In genomic region chr3:78917541-78917940, GRCh38 we compare ENCODE assay signal across 26 cellular contexts.
DNase-seq lines count a peak whose midpoint lies in the region; ATAC-seq, FAIRE-seq and TF ChIP-seq lines count a peak whose summit lies in the region.
"Had no signal": no experiment of that assay in that cellular context is flagged by ENCODE, and none has a peak within 500 bp of the region (broad histone marks: within the 10 kb centered on the region; RNA-seq: fewer than 3 reads in every experiment).

No MANE protein-coding gene starts in this region.

- CTCF ChIA-PET in A673 (lab: Charles Lee) (no interaction called here), HepG2 (lab: Yijun Ruan, JAX; ENCODE audit: low intra/inter-chr PET ratio, low total read pairs) (no interaction called here)
- CTCF ChIA-PET in CD8-positive, alpha-beta memory T cell (lab: Charles Lee) = no interaction called here

- H3K27me3 Mint-ChIP-seq in HFFc6 (ENCODE audit: insufficient read depth) (no peaks in the 10 kb centered on the region), endodermal cell (ENCODE audit: insufficient read depth) (no peaks in the 10 kb centered on the region)
- no peaks in the 10 kb centered on the region for H3K27me3 Mint-ChIP-seq in CD8-positive, alpha-beta memory T cell
- H3K27me3 Mint-ChIP-seq: central memory CD8-positive, alpha-beta T cell; IgD-negative memory B cell; memory B cell had no signal

- peak overlapping the region; percentile 18 for H3K4me3 ChIP-seq in A673 (ENCODE audit: low read depth, low read length, poor library complexity, severe bottlenecking)
- no peak overlapping the region for H3K4me3 ChIP-seq in brain microvascular endothelial cell (ENCODE audit: low read depth, low read length)
- H3K4me3 ChIP-seq in HepG2 (replicated peaks in 1 of 3; ENCODE audit: insufficient read depth in 1 of 3, low read depth in 2 of 3, low read length in 3 of 3) = no peak overlapping the region
- no peak overlapping the region for H3K4me3 ChIP-seq in CD8-positive, alpha-beta memory T cell (ENCODE audit: low read length)
- H3K4me3 ChIP-seq in endodermal cell (ENCODE audit: low read length) = no peak overlapping the region
- H3K4me3 ChIP-seq: ovary had no signal

- H3K9ac ChIP-seq in HepG2 (ENCODE audit: insufficient read depth, low read depth, low read length) (no peak overlapping the region), endodermal cell (ENCODE audit: extremely low read depth, low read length, poor library complexity, severe bottlenecking) (no peak overlapping the region)

- DNase-seq in A673 (ENCODE audit: low spot score) (peak; percentile 93), DMS 273 (lab: John Stamatoyannopoulos, UW; ENCODE audit: unreplicated experiment) (peak; percentile 66), brain microvascular endothelial cell (no peak), HepG2 (ENCODE audit: low spot score) (no peak), HFFc6 (no peak), endodermal cell (no peak)
- no peak for DNase-seq in CD8-positive, alpha-beta memory T cell
- DNase-seq: activated CD4-positive, CD25-positive, alpha-beta regulatory T cell treated with anti-CD3 and anti-CD28 coated beads, Interleukin-2, amount 50 U/mL, for 72 hours; activated T-cell treated with anti-CD3 and anti-CD28 coated beads, Interleukin-2, amount 50 U/mL, for 1 hour; amygdala; CD8-positive, alpha-beta T cell; DMS79 treated with DMSO at 0.1 percent for 48 hours; H7; kidney glomerular epithelial cell; NCI-H1105 treated with DMSO at 0.1 percent for 48 hours; NCI-H2081; NCI-H510A; ovary; stimulated activated CD4-positive, alpha-beta T cell treated with anti-CD3 and anti-CD28 coated beads, Interleukin-15, amount 100 ng/mL, for 24 hours; stimulated activated CD8-positive, alpha-beta memory T cell treated with anti-CD3 and anti-CD28 coated beads, Interleukin-4, amount 100 ng/mL, for 48 hours; substantia nigra; T1000 had no signal

- peaks cover 66% of the 10 kb centered on the region for H3K4me1 ChIP-seq in A673 (ENCODE audit: insufficient read depth, low read length, poor library complexity, severe bottlenecking)
- peaks cover 40% of the 10 kb centered on the region for H3K4me1 ChIP-seq in HepG2 (ENCODE audit: insufficient read depth, low read length)
- no peaks in the 10 kb centered on the region for H3K4me1 ChIP-seq in CD8-positive, alpha-beta memory T cell (ENCODE audit: insufficient read depth, low read length)
- H3K4me1 ChIP-seq in endodermal cell (ENCODE audit: control insufficient read depth, insufficient read depth, low read length) = peaks cover 6% of the 10 kb centered on the region

- peaks cover 27% of the 10 kb centered on the region for H3K4me1 Mint-ChIP-seq in HFFc6 (ENCODE audit: low read depth)
- H3K4me1 Mint-ChIP-seq in CD8-positive, alpha-beta memory T cell = no peaks in the 10 kb centered on the region
- peaks cover 11% of the 10 kb centered on the region for H3K4me1 Mint-ChIP-seq in endodermal cell
- H3K4me1 Mint-ChIP-seq: central memory CD8-positive, alpha-beta T cell; IgD-negative memory B cell; memory B cell had no signal

- no peaks in the 10 kb centered on the region for H3K9me3 Mint-ChIP-seq in HFFc6
- peaks cover 0 to 20% (median 1%) of the 10 kb centered on the region in 5 donors for H3K9me3 Mint-ChIP-seq in CD8-positive, alpha-beta memory T cell
- H3K9me3 Mint-ChIP-seq in endodermal cell = no peaks in the 10 kb centered on the region
- H3K9me3 Mint-ChIP-seq: central memory CD8-positive, alpha-beta T cell; IgD-negative memory B cell; memory B cell had no signal

- in situ Hi-C loops in brain microvascular endothelial cell (cut with HindIII; ENCODE audit: low pct_ligation_motif_present, low sequenced_read_pairs) (no loop called here), HepG2 (cut with HindIII; ENCODE audit: extremely low pct_ligation_motif_present, low pct_unique_long_range_greater_than_20kb) (no loop called here)

- no peak for TF ChIP-seq RAD21 in HepG2 (CRISPR knock-in tag; IDR thresholded peaks at IDR 0.05)

- H3K79me2 ChIP-seq in HepG2 (ENCODE audit: insufficient read depth, low read length) = peaks cover 66% of the 10 kb centered on the region

- H3K4me3 Mint-ChIP-seq in HFFc6 = no peak overlapping the region
- no peak overlapping the region for H3K4me3 Mint-ChIP-seq in CD8-positive, alpha-beta memory T cell
- no peak overlapping the region for H3K4me3 Mint-ChIP-seq in endodermal cell
- H3K4me3 Mint-ChIP-seq: CD8-positive, alpha-beta T cell; central memory CD8-positive, alpha-beta T cell; IgD-negative memory B cell; memory B cell had no signal

- H3K27ac ChIP-seq in A673 (ENCODE audit: low read depth, low read length, poor library complexity, severe bottlenecking) (peak overlapping the region; percentile 91), brain microvascular endothelial cell (peak overlapping the region; percentile 38), HepG2 (ENCODE audit: extremely low read length, insufficient read depth, low read length) (peak overlapping the region; percentile 37), endodermal cell (ENCODE audit: low read depth, low read length) (no peak overlapping the region)
- no peak overlapping the region for H3K27ac ChIP-seq in CD8-positive, alpha-beta memory T cell (ENCODE audit: low read depth, low read length)
- H3K27ac ChIP-seq: ovary, RWPE1 had no signal

- TF ChIP-seq POLR2A in HepG2 (IDR thresholded peaks at IDR 0.05; ENCODE audit: insufficient read depth in 1 of 2, low read depth in 2 of 2, low read length in 2 of 2) = no peak

- POLR2A ChIA-PET in A673 (lab: Charles Lee; ENCODE audit: low non-redundant PET) = no interaction called here
- POLR2A ChIA-PET in HepG2 (lab: Yijun Ruan, JAX) = no interaction called here
- POLR2A ChIA-PET in CD8-positive, alpha-beta memory T cell (lab: Charles Lee) = no interaction called here

- TF ChIP-seq CTCF in A673 (conservative IDR thresholded peaks at IDR 0.05; ENCODE audit: low read depth, low read length) (no peak), brain microvascular endothelial cell (IDR thresholded peaks at IDR 0.05; ENCODE audit: low read depth, low read length, missing control alignments) (no peak), HepG2 (CRISPR knock-in tag; IDR thresholded peaks at IDR 0.05) (no peak), HFFc6 (IDR thresholded peaks at IDR 0.05) (no peak), endodermal cell (conservative IDR thresholded peaks at IDR 0.05) (no peak)

- TF ChIP-seq EP300 in HepG2 (IDR thresholded peaks at IDR 0.05; ENCODE audit: low read depth in 2 of 2, low read length in 2 of 2) (no peak), HepG2 (CRISPR knock-in tag; IDR thresholded peaks at IDR 0.05; ENCODE audit: borderline replicate concordance) (no peak)

- H3K36me3 ChIP-seq in A673 (ENCODE audit: insufficient read depth, low read length, poor library complexity, severe bottlenecking) (no peaks in the 10 kb centered on the region), brain microvascular endothelial cell (replicated peaks) (no peaks in the 10 kb centered on the region), HepG2 (replicated peaks in 1 of 2; ENCODE audit: control insufficient read depth in 1 of 2, insufficient read depth in 2 of 2, low read length in 2 of 2) (no peaks in the 10 kb centered on the region), endodermal cell (ENCODE audit: control insufficient read depth, insufficient read depth, low read length) (no peaks in the 10 kb centered on the region)
- no peaks in the 10 kb centered on the region for H3K36me3 ChIP-seq in CD8-positive, alpha-beta memory T cell (ENCODE audit: insufficient read depth, low read length)
- H3K36me3 ChIP-seq: ovary had no signal

- WGBS in HepG2 (ENCODE audit: low lambda C conversion rate) = 99% methylated on average over 2 of the region's 2 CpGs
- WGBS in endodermal cell (ENCODE audit: insufficient coverage in 1 of 2, insufficient read length in 1 of 2), 2 experiments = 92 to 100% methylated on average over 2 of the region's 2 CpGs

- no peak for FAIRE-seq in HepG2 (lab: Jason Lieb, UNC)

- BruUV-seq in A673 (replicated peaks; lab: Mats Ljungman, UMichigan) (no TSS peak), HepG2 (replicated peaks; lab: Mats Ljungman, UMichigan) (no TSS peak)

- H2AFZ ChIP-seq in HepG2 (ENCODE audit: low read length) = no peak overlapping the region

- H3K27ac Mint-ChIP-seq in HFFc6 (no peak overlapping the region), endodermal cell (no peak overlapping the region)
- no peak overlapping the region for H3K27ac Mint-ChIP-seq in CD8-positive, alpha-beta memory T cell
- H3K27ac Mint-ChIP-seq: CD8-positive, alpha-beta T cell; IgD-negative memory B cell; memory B cell had no signal

- H3K9me3 ChIP-seq in A673 (ENCODE audit: low read depth, low read length, poor library complexity, severe bottlenecking) = no peaks in the 10 kb centered on the region
- no peaks in the 10 kb centered on the region for H3K9me3 ChIP-seq in HepG2 (ENCODE audit: low read length)
- no peaks in the 10 kb centered on the region for H3K9me3 ChIP-seq in CD8-positive, alpha-beta memory T cell (ENCODE audit: low read length)
- H3K9me3 ChIP-seq in endodermal cell (ENCODE audit: control insufficient read depth, low read length) = no peaks in the 10 kb centered on the region
- H3K9me3 ChIP-seq: ovary had no signal

- H3K27me3 ChIP-seq in A673 (replicated peaks; ENCODE audit: insufficient read depth, low read depth, low read length, poor library complexity) = no peaks in the 10 kb centered on the region
- no peaks in the 10 kb centered on the region for H3K27me3 ChIP-seq in brain microvascular endothelial cell (replicated peaks)
- H3K27me3 ChIP-seq in HepG2 (ENCODE audit: control insufficient read depth in 1 of 2, insufficient read depth in 2 of 2, low read length in 2 of 2) = no peaks in the 10 kb centered on the region; a peak in 1 of 5 replicates
- H3K27me3 ChIP-seq in CD8-positive, alpha-beta memory T cell (ENCODE audit: insufficient read depth, low read length, poor library complexity, severe bottlenecking) = no peaks in the 10 kb centered on the region
- no peaks in the 10 kb centered on the region for H3K27me3 ChIP-seq in endodermal cell (ENCODE audit: control insufficient read depth, insufficient read depth, low read length, poor library complexity, severe bottlenecking)
- H3K27me3 ChIP-seq: ovary had no signal

- ATAC-seq in HepG2 = no peak
- ATAC-seq: CD8-positive, alpha-beta T cell had no signal

- no peaks in the 10 kb centered on the region for H4K20me1 ChIP-seq in HepG2 (ENCODE audit: insufficient read depth, low read length)

- no peaks in the 10 kb centered on the region for H3K36me3 Mint-ChIP-seq in HFFc6 (ENCODE audit: low read depth)
- no peaks in the 10 kb centered on the region for H3K36me3 Mint-ChIP-seq in CD8-positive, alpha-beta memory T cell
- H3K36me3 Mint-ChIP-seq in endodermal cell (ENCODE audit: low read depth) = no peaks in the 10 kb centered on the region
- H3K36me3 Mint-ChIP-seq: CD8-positive, alpha-beta T cell; IgD-negative memory B cell; memory B cell had no signal

- intact Hi-C loops in A673 (cut with micrococcal nuclease; ENCODE audit: unreplicated experiment) (loop anchor here (5.0 kb wide), 2 partner anchors 60 to 100 kb away; no protein-coding TSS in a partner anchor), HepG2 (cut with micrococcal nuclease; ENCODE audit: unreplicated experiment) (loop anchor here (5.0 kb wide), 2 partner anchors 45 to 85 kb away; no protein-coding TSS in a partner anchor)

- H3K4me2 ChIP-seq in HepG2 (ENCODE audit: low read depth, low read length) = no peak overlapping the region

TF ChIP-seq in HepG2, 621 proteins besides CTCF, POLR2A, EP300 and RAD21 (continues in another document):
- TF ChIP-seq NBN (conservative IDR thresholded peaks at IDR 0.05) (no peak), ZNF83 (CRISPR knock-in tag; IDR thresholded peaks at IDR 0.05; ENCODE audit: borderline replicate concordance) (no peak)

Comparison
In these comparisons a context has a peak if more than half of its experiments do, and no peak if none do; other contexts are left out.
1. DNase-seq: peak in A673 (single experiment) and DMS 273 (single experiment); none in brain microvascular endothelial cell (single experiment), HepG2 (single experiment), HFFc6 (single experiment), CD8-positive, alpha-beta memory T cell (0 of 5) and endodermal cell (single experiment).
2. H3K27ac ChIP-seq: peak in A673 (single experiment), brain microvascular endothelial cell (single experiment) and HepG2 (single experiment); none in CD8-positive, alpha-beta memory T cell (single experiment) and endodermal cell (single experiment).